ENCODE assay signal across 1 cellular context in the genomic region with DNA sequence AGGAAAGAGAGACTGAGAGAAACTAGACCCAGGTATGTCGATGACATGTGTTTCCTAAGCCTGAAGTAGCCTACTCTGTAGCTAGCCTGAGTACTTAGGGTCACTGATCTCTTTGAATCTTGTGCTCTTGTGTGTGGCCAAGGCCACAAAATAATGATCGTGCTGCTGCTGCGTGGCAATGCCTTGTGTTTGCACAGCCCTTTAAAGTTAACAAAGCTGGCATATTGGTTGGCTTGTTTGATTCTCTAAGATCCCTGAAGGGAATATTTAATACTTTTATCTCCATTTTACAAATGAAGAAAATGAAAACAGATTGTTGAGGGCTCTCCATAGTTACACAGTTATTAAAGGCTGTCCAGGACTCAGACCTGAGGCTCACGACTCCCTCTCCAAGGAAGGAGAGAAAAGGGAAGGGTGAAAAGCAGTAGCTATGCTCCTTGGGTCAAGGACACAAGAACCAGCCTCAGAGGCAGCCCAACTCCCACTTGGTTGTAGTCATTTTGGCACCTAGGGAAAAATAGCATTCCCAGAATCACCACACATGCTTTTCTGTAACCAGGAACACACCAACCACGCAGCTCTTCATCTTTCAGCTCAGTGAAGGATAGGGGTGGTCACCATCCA.
TF ChIP-seq lines count a peak whose summit lies in the region.

No MANE protein-coding gene starts in this region.

TF ChIP-seq in HepG2, 621 proteins besides CTCF, POLR2A, EP300 and RAD21 (continued from another document):
- TF ChIP-seq, protein P1, sequence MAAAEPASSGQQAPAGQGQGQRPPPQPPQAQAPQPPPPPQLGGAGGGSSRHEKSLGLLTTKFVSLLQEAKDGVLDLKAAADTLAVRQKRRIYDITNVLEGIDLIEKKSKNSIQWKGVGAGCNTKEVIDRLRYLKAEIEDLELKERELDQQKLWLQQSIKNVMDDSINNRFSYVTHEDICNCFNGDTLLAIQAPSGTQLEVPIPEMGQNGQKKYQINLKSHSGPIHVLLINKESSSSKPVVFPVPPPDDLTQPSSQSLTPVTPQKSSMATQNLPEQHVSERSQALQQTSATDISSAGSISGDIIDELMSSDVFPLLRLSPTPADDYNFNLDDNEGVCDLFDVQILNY (CRISPR knock-in tag; conservative IDR thresholded peaks at IDR 0.05) = no peak
- TF ChIP-seq CHD4 (IDR thresholded peaks at IDR 0.05; ENCODE audit: borderline replicate concordance, low read length) = no peak
- no peak for TF ChIP-seq ZNF282 (IDR thresholded peaks at IDR 0.05; ENCODE audit: partially characterized antibody)
- TF ChIP-seq ZSCAN12 (CRISPR knock-in tag; IDR thresholded peaks at IDR 0.05) = no peak
- no peak for TF ChIP-seq ZNF558 (CRISPR knock-in tag; IDR thresholded peaks at IDR 0.05; ENCODE audit: borderline replicate concordance)
- TF ChIP-seq ZSCAN20 (CRISPR knock-in tag; IDR thresholded peaks at IDR 0.05; ENCODE audit: borderline replicate concordance) = no peak
